ENCODE assay signal across 22 cellular contexts in the genomic region with DNA sequence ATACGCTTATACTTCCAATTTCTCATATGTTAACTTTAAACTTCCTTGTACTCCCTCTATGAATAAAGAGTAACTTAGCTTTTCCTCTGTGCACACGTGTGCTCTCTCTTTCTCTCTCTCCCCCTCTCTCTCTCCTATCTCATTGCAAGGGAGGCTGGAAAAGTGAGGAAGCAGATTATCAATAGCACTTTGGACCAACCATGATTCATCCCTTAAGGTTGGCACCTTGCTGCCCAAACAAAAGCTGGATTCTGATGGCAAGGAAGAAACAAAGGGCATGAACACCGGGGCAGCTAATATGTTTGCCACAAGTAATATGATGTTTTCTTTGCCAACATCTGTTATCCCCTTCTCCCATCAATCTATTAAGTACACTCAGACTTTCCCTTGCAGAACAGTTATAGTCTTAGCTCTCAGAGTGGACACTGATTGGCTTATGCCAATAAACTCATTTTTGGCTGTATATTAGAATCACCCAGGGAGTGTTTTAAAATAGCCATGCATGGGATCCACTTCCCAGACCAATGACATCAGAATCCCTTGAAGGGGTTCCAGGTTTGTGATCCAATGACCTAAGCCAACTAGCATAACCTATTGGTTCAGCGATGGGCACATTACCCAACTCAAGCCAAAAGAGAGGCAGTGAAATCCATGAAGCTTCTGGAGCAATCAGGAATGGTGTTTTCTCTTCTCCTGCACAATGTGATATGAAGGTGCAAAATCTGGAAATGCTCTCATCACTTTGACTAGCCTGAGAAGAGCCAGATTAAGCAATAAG.
"Had no signal": no experiment of that assay in that cellular context is flagged by ENCODE, and none has a peak within 500 bp of the region (broad histone marks: within the 10 kb centered on the region; RNA-seq: fewer than 3 reads in every experiment).

No MANE protein-coding gene starts in this region.

- H3K4me3 ChIP-seq: cardiac muscle cell had no signal

- H3K27ac ChIP-seq: brain microvascular endothelial cell, cardiac muscle cell, KMS-11, VCaP had no signal

- H3K36me3 ChIP-seq: brain microvascular endothelial cell, cardiac muscle cell had no signal

- H3K27me3 ChIP-seq: brain microvascular endothelial cell, cardiac muscle cell had no signal

- DNase-seq: activated CD4-positive, alpha-beta memory T cell treated with anti-CD3 and anti-CD28 coated beads for 36 hours; activated CD4-positive, alpha-beta T cell treated with anti-CD3 and anti-CD28 coated beads, Interleukin-2, amount 10 ng/mL, durations not matched to agents 7 days and 5 days; activated CD4-positive, CD25-positive, alpha-beta regulatory T cell; activated gamma-delta T cell treated with Interleukin-2 at 50 U/mL for 16 hours; activated naive CD4-positive, alpha-beta T cell treated with anti-CD3 and anti-CD28 coated beads, Interleukin-2, amount 10 ng/mL, durations not matched to agents 7 days and 5 days; activated naive CD8-positive, alpha-beta T cell treated with anti-CD3 and anti-CD28 coated beads for 36 hours; activated T-cell treated with anti-CD3 and anti-CD28 coated beads for 4 hours; activated T-cell treated with anti-CD3 and anti-CD28 coated beads, Interleukin-2, amount 50 U/mL, for 48 hours; brain microvascular endothelial cell; NCI-H1092 treated with DMSO at 0.1 percent for 48 hours; NCI-H1417 treated with DMSO at 0.1 percent for 48 hours; NCI-H1694; NCI-H2029; NCI-H2107; NCI-H446; NCI-H524; SIG-M5; T-cell; T-helper 2 cell had no signal

- H3K4me2 ChIP-seq: KMS-11 had no signal

- ATAC-seq: T-cell had no signal
